26 cellular contexts compared by ENCODE assay signal in the genomic region with DNA sequence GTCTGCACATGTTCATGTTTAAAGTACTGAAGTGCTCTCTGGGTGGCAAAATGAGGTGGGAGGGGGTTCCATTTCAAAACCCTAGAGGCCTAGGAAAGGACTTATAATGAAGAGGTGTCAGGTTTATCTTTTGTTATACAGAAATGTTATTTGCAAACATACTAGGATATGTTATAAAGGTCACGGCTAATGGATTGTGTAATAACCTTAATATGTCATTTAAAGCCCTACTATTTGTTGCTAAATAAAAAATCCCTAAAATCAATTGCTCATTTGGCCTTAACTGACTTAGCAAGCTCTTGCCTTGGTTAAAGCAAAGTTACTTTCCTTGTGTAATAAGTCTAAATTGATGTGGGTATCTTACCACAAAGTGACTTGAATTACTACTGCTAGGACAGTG. TPM values are rescaled to one million over a fixed set of nuclear protein-coding genes. Genes with fewer than 3 reads are reported as not detected.
"Had no signal": no experiment of that assay in that cellular context is flagged by ENCODE, and none has a peak within 500 bp of the region (broad histone marks: within the 10 kb centered on the region; RNA-seq: fewer than 3 reads in every experiment).

No MANE protein-coding gene starts in this region.

- H3K4me3 ChIP-seq: hepatocyte, left ventricle myocardium inferior, spleen, upper lobe of left lung had no signal

- ATAC-seq: natural killer cell, WTC11 had no signal

- DNase-seq: activated gamma-delta T cell treated with Interleukin-2 at 50 U/mL for 16 hours; activated T-cell treated with anti-CD3 and anti-CD28 coated beads, Interleukin-2, amount 50 U/mL, for 1 hour; aorta; effector CD4-positive, alpha-beta T cell; erythroblast; foreskin melanocyte; immature natural killer cell; left ventricle myocardium inferior; mammary epithelial cell; natural killer cell; spleen; stimulated activated CD4-positive, alpha-beta T cell treated with anti-CD3 and anti-CD28 coated beads, Interleukin-4, amount 100 ng/mL, for 1 hour; stimulated activated naive CD4-positive, alpha-beta T cell treated with Interleukin-2 at 50 U/mL for 16 hours; T-helper 9 cell; upper lobe of left lung had no signal

- H3K4me3 Mint-ChIP-seq: activated naive CD4-positive, alpha-beta T cell treated with anti-CD3 and anti-CD28 coated beads, Interleukin-2, amount 50 U/mL, for 24 hours; brain; immature natural killer cell; mesothelial cell of epicardium; natural killer cell; WTC11 had no signal

- H3K9me3 Mint-ChIP-seq: activated naive CD4-positive, alpha-beta T cell treated with anti-CD3 and anti-CD28 coated beads, Interleukin-2, amount 50 U/mL, for 24 hours; immature natural killer cell; mesothelial cell of epicardium; natural killer cell; WTC11 had no signal

- H3K27ac Mint-ChIP-seq: activated naive CD4-positive, alpha-beta T cell treated with anti-CD3 and anti-CD28 coated beads, Interleukin-2, amount 50 U/mL, for 24 hours; brain; immature natural killer cell; mesothelial cell of epicardium; natural killer cell; WTC11 had no signal

- H3K27ac ChIP-seq: hepatocyte, left ventricle myocardium inferior, spleen, upper lobe of left lung had no signal

- H3K9me3 ChIP-seq: left ventricle myocardium inferior, spleen, upper lobe of left lung had no signal

RNA-seq across cellular contexts. Expression of a gene that starts 8.8 kb away (rescaled TPM):
- total RNA-seq: aorta, cardiac septum, chondrocyte, hepatocyte, kidney epithelial cell, left ventricle myocardium inferior, mammary epithelial cell, mesothelial cell of epicardium, natural killer cell, osteoblast, posterior vena cava, renal cortical epithelial cell, spleen, upper lobe of left lung had no signal
